In genomic region chrX:119755981-119756533, GRCh38 we compare ENCODE assay signal across 8 cellular contexts. TPM values are rescaled to one million over a fixed set of nuclear protein-coding genes. Genes with fewer than 3 reads are reported as not detected.
A peak's percentile ranks its signal among the peaks of the same experiment; 100 is the strongest.
DNase-seq lines count a peak whose midpoint lies in the region; ATAC-seq lines count a peak whose summit lies in the region.

No MANE protein-coding gene starts in this region.

- H3K4me3 Mint-ChIP-seq in activated T-cell treated with anti-CD3 and anti-CD28 coated beads, Interleukin-2, amount 50 U/mL, for 4 hours: peak overlapping the region; percentile 77

- DNase-seq in GDM1 (lab: John Stamatoyannopoulos, UW): peak; percentile 43
- peak; percentile 84 for DNase-seq in LHCN-M2 (ENCODE audit: low read depth)
- no peak for DNase-seq in activated T-cell treated with anti-CD3 and anti-CD28 coated beads, Interleukin-2, amount 50 U/mL, for 4 hours
- DNase-seq in pons (ENCODE audit: low spot score): peak; percentile 15
- DNase-seq in left lobe of liver (ENCODE audit: low spot score): no peak
- DNase-seq in HCEC 1CT: no peak
- DNase-seq in putamen (ENCODE audit: low spot score): no peak

- no peaks in the 10 kb centered on the region for H3K27me3 Mint-ChIP-seq in activated T-cell treated with anti-CD3 and anti-CD28 coated beads, Interleukin-2, amount 50 U/mL, for 4 hours (ENCODE audit: low read depth)

- peak; percentile 74 for ATAC-seq in GM21529 (IDR thresholded peaks at IDR 0.05; ENCODE audit: unreplicated experiment)
- ATAC-seq in activated T-cell treated with anti-CD3 and anti-CD28 coated beads, Interleukin-2, amount 50 U/mL, for 4 hours: peak; percentile 75 to 76
- ATAC-seq in left lobe of liver: no peak

- no peaks in the 10 kb centered on the region for H3K36me3 Mint-ChIP-seq in activated T-cell treated with anti-CD3 and anti-CD28 coated beads, Interleukin-2, amount 50 U/mL, for 4 hours (ENCODE audit: insufficient read depth)

- H3K4me1 Mint-ChIP-seq in activated T-cell treated with anti-CD3 and anti-CD28 coated beads, Interleukin-2, amount 50 U/mL, for 4 hours (ENCODE audit: low read depth): peaks cover 43% of the 10 kb centered on the region

- H3K9me3 Mint-ChIP-seq in activated T-cell treated with anti-CD3 and anti-CD28 coated beads, Interleukin-2, amount 50 U/mL, for 4 hours: no peaks in the 10 kb centered on the region

RNA-seq across cellular contexts. Expression of gene SOWAHD, which starts 2.3 kb away (rescaled TPM):
- total RNA-seq in LHCN-M2 (2014; rRNA removed) (0.51 and 0.69 TPM in 2 replicates), left lobe of liver (0.45 TPM)
- 0.86 TPM for polyA plus RNA-seq in LHCN-M2 (2012)
- total RNA-seq in activated T-cell treated with anti-CD3 and anti-CD28 coated beads, Interleukin-2, amount 50 U/mL, for 4 hours: under 1 TPM in 2 of 3 donors, not detected in 1; 0.14 to 0.18 TPM

RNA-seq across cellular contexts. Expression of gene RPL39, which starts 35.4 kb away (rescaled TPM):
- total RNA-seq in LHCN-M2 (2014; rRNA removed): 3,089 and 6,376 TPM in 2 replicates
- 3,363 TPM for polyA plus RNA-seq in LHCN-M2 (2012)
- total RNA-seq in activated T-cell treated with anti-CD3 and anti-CD28 coated beads, Interleukin-2, amount 50 U/mL, for 4 hours: 1,000 to 10,000 TPM; 2,097 to 2,146 (median 2,130) TPM
- 513 TPM for total RNA-seq in left lobe of liver

Comparison
In these comparisons a context has a peak if more than half of its experiments do, and no peak if none do; other contexts are left out.
1. DNase-seq: peak in GDM1 (single experiment), LHCN-M2 (single experiment) and pons (single experiment); none in activated T-cell treated with anti-CD3 and anti-CD28 coated beads, Interleukin-2, amount 50 U/mL, for 4 hours (single experiment), left lobe of liver (single experiment), HCEC 1CT (single experiment) and putamen (single experiment).